ENCODE assay signal across 10 cellular contexts in the genomic region with DNA sequence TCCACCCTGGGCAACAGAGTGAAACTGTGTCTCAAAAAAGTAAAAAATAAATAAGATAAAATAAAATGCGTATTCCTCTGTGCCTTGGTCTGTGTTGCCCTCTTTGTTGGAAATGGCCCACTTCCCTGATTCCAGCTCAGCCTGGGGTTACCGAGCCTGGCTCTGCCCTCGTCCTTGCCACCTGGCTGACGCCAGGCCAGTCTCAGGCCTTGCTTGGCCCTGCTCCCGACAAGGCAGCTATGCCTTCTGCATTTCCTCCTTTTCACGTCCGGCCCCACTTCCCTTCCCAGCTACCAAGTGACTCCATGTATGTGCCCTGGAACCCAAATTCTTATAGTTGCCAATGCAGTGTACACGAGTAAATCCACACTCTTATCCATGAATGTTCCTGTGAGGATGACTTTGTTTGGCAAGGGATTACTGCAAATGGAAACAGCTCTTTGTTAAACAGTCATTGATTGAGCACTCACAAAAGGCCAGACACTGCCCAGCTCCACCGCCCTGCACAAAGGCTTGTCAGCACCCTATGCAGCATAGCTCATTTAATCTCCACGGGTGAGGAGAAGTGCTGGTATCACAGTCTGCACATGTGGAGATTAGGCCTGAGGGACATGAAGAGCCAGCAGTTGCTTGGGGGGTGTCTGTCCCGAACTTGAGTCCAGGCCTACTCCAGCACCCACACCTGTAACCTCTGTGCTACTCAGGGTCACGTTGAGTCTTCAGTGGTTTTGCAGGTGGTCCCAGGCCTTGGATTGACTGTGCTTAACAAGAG. TPM values are rescaled to one million over a fixed set of nuclear protein-coding genes. Genes with fewer than 3 reads are reported as not detected.
DNase-seq lines count a peak whose midpoint lies in the region; TF ChIP-seq lines count a peak whose summit lies in the region.
"Had no signal": no experiment of that assay in that cellular context is flagged by ENCODE, and none has a peak within 500 bp of the region (broad histone marks: within the 10 kb centered on the region; RNA-seq: fewer than 3 reads in every experiment).

No MANE protein-coding gene starts in this region.

- DNase-seq in NCI-H1417 (lab: John Stamatoyannopoulos, UW) = peak in 2 of 3 experiments; percentile 48 to 71
- no peak for DNase-seq in NCI-H1417 treated with DMSO at 0.1 percent for 48 hours (lab: John Stamatoyannopoulos, UW)
- peak; percentile 41 for DNase-seq in mesenteric fat pad (ENCODE audit: low spot score)
- peak; percentile 45 to 67 for DNase-seq in suprapubic skin (ENCODE audit: low spot score in 2 of 2)
- no peak for DNase-seq in AG08395 (ENCODE audit: low spot score)
- no peak for DNase-seq in NCI-H2171 (lab: John Stamatoyannopoulos, UW)
- DNase-seq in NOMO-1 treated with dmso at 0.1 percent for 144 hours (lab: John Stamatoyannopoulos, UW; ENCODE audit: unreplicated experiment) = no peak

- no peak overlapping the region for H3K4me3 ChIP-seq in suprapubic skin

- intact Hi-C loops in dendritic cell treated with granulocyte-macrophage colony-stimulating factor and Interleukin-4, amounts not matched to agents 40 ng/mL and 50 ng/mL, for 4 days (cut with micrococcal nuclease) = no loop called here

- no peak overlapping the region for H3K27ac ChIP-seq in suprapubic skin
- H3K27ac ChIP-seq: 22Rv1 had no signal

- H3K27me3 Mint-ChIP-seq in dendritic cell treated with granulocyte-macrophage colony-stimulating factor and Interleukin-4, amounts not matched to agents 40 ng/mL and 50 ng/mL, for 4 days = peaks cover 5% of the 10 kb centered on the region

- no peaks in the 10 kb centered on the region for H3K9me3 ChIP-seq in suprapubic skin

- H3K36me3 ChIP-seq in suprapubic skin = no peaks in the 10 kb centered on the region

- H3K27ac Mint-ChIP-seq in dendritic cell treated with granulocyte-macrophage colony-stimulating factor and Interleukin-4, amounts not matched to agents 40 ng/mL and 50 ng/mL, for 4 days = peak overlapping the region; percentile 74
- H3K27ac Mint-ChIP-seq: T-helper 1 cell treated with Interleukin-12 subunit alpha and Interleukin-12 subunit beta and Interleukin-4 antibody, amounts not matched to agents 30 μg/mL and 1 μg/mL, for 36 hours had no signal

- H3K9me3 Mint-ChIP-seq in dendritic cell treated with granulocyte-macrophage colony-stimulating factor and Interleukin-4, amounts not matched to agents 40 ng/mL and 50 ng/mL, for 4 days = no peaks in the 10 kb centered on the region
- H3K9me3 Mint-ChIP-seq: T-helper 1 cell treated with Interleukin-12 subunit alpha and Interleukin-12 subunit beta and Interleukin-4 antibody, amounts not matched to agents 30 μg/mL and 1 μg/mL, for 36 hours had no signal

- TF ChIP-seq CTCF in suprapubic skin (IDR thresholded peaks at IDR 0.05) = no peak

- 76% methylated on average over 12 of the region's 12 CpGs for WGBS in suprapubic skin

- TF ChIP-seq EP300 in suprapubic skin (IDR thresholded peaks at IDR 0.05) = no peak

- peaks cover 20% of the 10 kb centered on the region for H3K4me1 Mint-ChIP-seq in dendritic cell treated with granulocyte-macrophage colony-stimulating factor and Interleukin-4, amounts not matched to agents 40 ng/mL and 50 ng/mL, for 4 days (ENCODE audit: low read depth)

- H3K4me3 Mint-ChIP-seq in dendritic cell treated with granulocyte-macrophage colony-stimulating factor and Interleukin-4, amounts not matched to agents 40 ng/mL and 50 ng/mL, for 4 days = no peak overlapping the region
- H3K4me3 Mint-ChIP-seq: T-helper 1 cell treated with Interleukin-12 subunit alpha and Interleukin-12 subunit beta and Interleukin-4 antibody, amounts not matched to agents 30 μg/mL and 1 μg/mL, for 36 hours had no signal

- H3K36me3 Mint-ChIP-seq in dendritic cell treated with granulocyte-macrophage colony-stimulating factor and Interleukin-4, amounts not matched to agents 40 ng/mL and 50 ng/mL, for 4 days (ENCODE audit: low read depth) = no peaks in the 10 kb centered on the region

- H3K27me3 ChIP-seq in suprapubic skin = no peaks in the 10 kb centered on the region

- no peak for TF ChIP-seq POLR2A in suprapubic skin (IDR thresholded peaks at IDR 0.05)

- peaks cover 14% of the 10 kb centered on the region for H3K4me1 ChIP-seq in suprapubic skin

RNA-seq across cellular contexts. Expression of gene SPSB4, which starts 25.1 kb away (rescaled TPM):
- total RNA-seq in mesenteric fat pad (1.1 TPM), suprapubic skin (under 1 TPM in 2 of 4 donors, not detected in 2; 0.51 to 0.81 TPM)

Comparison
In these comparisons a context has a peak if more than half of its experiments do, and no peak if none do; other contexts are left out.
1. DNase-seq: peak in NCI-H1417 (2 of 3), mesenteric fat pad (single experiment) and suprapubic skin (2 of 2); none in NCI-H1417 treated with DMSO at 0.1 percent for 48 hours (single experiment), AG08395 (single experiment), NCI-H2171 (single experiment) and NOMO-1 treated with dmso at 0.1 percent for 144 hours (single experiment).